ENCODE assay signal across 9 cellular contexts in the genomic region with DNA sequence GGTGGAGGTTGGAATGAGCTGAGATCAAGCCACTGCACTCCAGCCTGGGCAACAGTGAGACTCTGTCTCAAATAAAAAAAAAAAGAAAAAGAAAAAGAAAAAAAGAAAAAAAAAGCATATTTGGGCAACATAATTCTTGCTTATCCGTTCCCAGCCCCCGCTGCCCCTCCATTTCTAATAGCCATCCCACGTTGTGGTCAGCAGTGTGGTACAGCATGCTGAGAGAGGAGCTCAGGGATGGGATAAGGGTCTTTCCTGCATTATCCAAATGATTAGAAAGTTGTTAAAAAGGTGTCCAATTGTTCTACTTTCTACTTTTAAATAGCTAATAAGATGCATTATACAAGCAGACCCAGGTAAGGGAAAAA.
DNase-seq lines count a peak whose midpoint lies in the region; TF ChIP-seq lines count a peak whose summit lies in the region.
"Had no signal": no experiment of that assay in that cellular context is flagged by ENCODE, and none has a peak within 500 bp of the region (broad histone marks: within the 10 kb centered on the region; RNA-seq: fewer than 3 reads in every experiment).

No MANE protein-coding gene starts in this region.

- H3K9me3 Mint-ChIP-seq in CD8-positive, alpha-beta memory T cell = peaks cover 0 to 11% (median 2%) of the 10 kb centered on the region in 5 donors
- H3K9me3 Mint-ChIP-seq in IgD-negative memory B cell (no peaks in the 10 kb centered on the region), brain (peaks cover under 1 to 8% (median 5%) of the 10 kb centered on the region in 5 experiments), nephron (no peaks in the 10 kb centered on the region)

- H3K36me3 ChIP-seq in CD8-positive, alpha-beta memory T cell (ENCODE audit: insufficient read depth, low read length) = no peaks in the 10 kb centered on the region
- H3K36me3 ChIP-seq: gastrocnemius medialis had no signal

- H3K9me3 ChIP-seq in CD8-positive, alpha-beta memory T cell (ENCODE audit: low read length) = no peaks in the 10 kb centered on the region
- H3K9me3 ChIP-seq: gastrocnemius medialis had no signal

- peaks cover 3% of the 10 kb centered on the region for H3K27me3 ChIP-seq in CD8-positive, alpha-beta memory T cell (ENCODE audit: insufficient read depth, low read length, poor library complexity, severe bottlenecking)

- peaks cover 26 to 57% of the 10 kb centered on the region in 2 donors for H3K27me3 Mint-ChIP-seq in CD8-positive, alpha-beta memory T cell
- H3K27me3 Mint-ChIP-seq in IgD-negative memory B cell (peaks cover 29% of the 10 kb centered on the region), brain (peaks cover 28% of the 10 kb centered on the region), nephron (ENCODE audit: low read depth) (peaks cover 18% of the 10 kb centered on the region)

- POLR2A ChIA-PET in CD8-positive, alpha-beta memory T cell (lab: Charles Lee) = no interaction called here

- H3K4me1 Mint-ChIP-seq in CD8-positive, alpha-beta memory T cell = peaks cover 8 to 17% (median 12%) of the 10 kb centered on the region in 3 donors
- H3K4me1 Mint-ChIP-seq in IgD-negative memory B cell (peaks cover 3 to 14% (median 3%) of the 10 kb centered on the region in 3 donors), brain (peaks cover 19% of the 10 kb centered on the region), nephron (peaks cover 5% of the 10 kb centered on the region)

- no peak overlapping the region for H3K27ac ChIP-seq in CD8-positive, alpha-beta memory T cell (ENCODE audit: low read depth, low read length)
- H3K27ac ChIP-seq: gastrocnemius medialis had no signal

- H3K4me3 Mint-ChIP-seq in CD8-positive, alpha-beta memory T cell = peak overlapping the region in 6 of 7 donors; percentile 65 to 85 (median 80)
- H3K4me3 Mint-ChIP-seq in IgD-negative memory B cell (peak overlapping the region; percentile 79 to 93 (median 88)), brain (peak overlapping the region; percentile 94 to 98 (median 95)), nephron (peak overlapping the region; percentile 91 to 98 (median 94))

- DNase-seq in CD8-positive, alpha-beta memory T cell = no peak
- DNase-seq in cerebellar nuclear complex (lab: John Stamatoyannopoulos, UW) (no peak), dermis blood vessel endothelial cell (no peak), NCI-H2081 (lab: John Stamatoyannopoulos, UW) (no peak)
- DNase-seq in activated CD4-positive, CD25-positive, alpha-beta regulatory T cell (lab: John Stamatoyannopoulos, UW) = no peak
- DNase-seq: gastrocnemius medialis had no signal

- TF ChIP-seq CTCF in brain (conservative IDR thresholded peaks at IDR 0.05) (no peak), nephron (IDR thresholded peaks at IDR 0.05; ENCODE audit: unreplicated experiment in 3 of 3) (no peak)

- no peaks in the 10 kb centered on the region for H3K36me3 Mint-ChIP-seq in CD8-positive, alpha-beta memory T cell
- H3K36me3 Mint-ChIP-seq in IgD-negative memory B cell (no peaks in the 10 kb centered on the region), brain (no peaks in the 10 kb centered on the region), nephron (ENCODE audit: low read depth) (peaks cover 13% of the 10 kb centered on the region)

- CTCF ChIA-PET in CD8-positive, alpha-beta memory T cell (lab: Charles Lee) = no interaction called here

- peak overlapping the region in 1 of 8 donors; percentile 72 for H3K27ac Mint-ChIP-seq in CD8-positive, alpha-beta memory T cell
- H3K27ac Mint-ChIP-seq in IgD-negative memory B cell (no peak overlapping the region), brain (peak overlapping the region in 1 of 5 experiments; percentile 89), nephron (peak overlapping the region in 1 of 3 experiments; percentile 18)

- H3K4me1 ChIP-seq in CD8-positive, alpha-beta memory T cell (ENCODE audit: insufficient read depth, low read length) = no peaks in the 10 kb centered on the region

- H3K4me3 ChIP-seq in CD8-positive, alpha-beta memory T cell (ENCODE audit: low read length) = no peak overlapping the region
